Comparison of ENCODE assay signal across 23 cellular contexts in genomic region chr12:132416827-132417226, GRCh38.
"Had no signal": no experiment of that assay in that cellular context is flagged by ENCODE, and none has a peak within 500 bp of the region (broad histone marks: within the 10 kb centered on the region; RNA-seq: fewer than 3 reads in every experiment).

No MANE protein-coding gene starts in this region.

- H3K36me3 ChIP-seq: colonic mucosa, esophagus muscularis mucosa, esophagus squamous epithelium, gastrocnemius medialis, gastroesophageal sphincter, heart left ventricle had no signal

- H3K4me1 ChIP-seq: foreskin keratinocyte, gastrocnemius medialis had no signal

- H3K4me3 ChIP-seq: colonic mucosa, coronary artery, dorsolateral prefrontal cortex, esophagus muscularis mucosa, esophagus squamous epithelium, gastrocnemius medialis, gastroesophageal sphincter, heart left ventricle had no signal

- ATAC-seq: effector memory CD8-positive, alpha-beta T cell; esophagus mucosa; foreskin keratinocyte; gastrocnemius medialis; gastroesophageal sphincter; heart left ventricle had no signal

- H3K9me3 ChIP-seq: colonic mucosa, esophagus muscularis mucosa, esophagus squamous epithelium, gastrocnemius medialis, gastroesophageal sphincter, heart left ventricle had no signal

- DNase-seq: colonic mucosa; cortex of kidney; dermis blood vessel endothelial cell; dorsolateral prefrontal cortex; effector CD4-positive, alpha-beta T cell; effector CD8-positive, alpha-beta T cell; effector memory CD4-positive, alpha-beta T cell; effector memory CD8-positive, alpha-beta T cell; endodermal cell; erythroblast; esophagus squamous epithelium; foreskin fibroblast; foreskin keratinocyte; foreskin melanocyte; gastrocnemius medialis; glutamatergic neuron; head of caudate nucleus; heart left ventricle had no signal

- H3K27ac ChIP-seq: colonic mucosa, coronary artery, dorsolateral prefrontal cortex, epithelial cell of prostate, esophagus muscularis mucosa, esophagus squamous epithelium, foreskin keratinocyte, gastrocnemius medialis, gastroesophageal sphincter, heart left ventricle had no signal
